In genomic region chr13:42119875-42120274, GRCh38 we compare ENCODE assay signal across 25 cellular contexts.
DNase-seq lines count a peak whose midpoint lies in the region; ATAC-seq, FAIRE-seq and TF ChIP-seq lines count a peak whose summit lies in the region.
"Had no signal": no experiment of that assay in that cellular context is flagged by ENCODE, and none has a peak within 500 bp of the region (broad histone marks: within the 10 kb centered on the region; RNA-seq: fewer than 3 reads in every experiment).

No MANE protein-coding gene starts in this region.

- H3F3A ChIP-seq in PC-9 (ENCODE audit: insufficient read depth, low read depth) = no peaks in the 10 kb centered on the region

- TF ChIP-seq CTCF in GM20000 (IDR thresholded peaks at IDR 0.05; ENCODE audit: extremely low read depth, missing control alignments) (no peak), choroid plexus epithelial cell (conservative IDR thresholded peaks at IDR 0.05; ENCODE audit: low read depth, low read length) (no peak), PC-9 (conservative IDR thresholded peaks at IDR 0.05) (no peak)

- H2AFZ ChIP-seq in PC-9 = no peak overlapping the region

- intact Hi-C loops in PC-9 (cut with micrococcal nuclease; ENCODE audit: unreplicated experiment) = no loop called here

- POLR2A ChIA-PET in PC-9 (lab: Charles Lee; ENCODE audit: unreplicated experiment) = no interaction called here

- DNase-seq in GM12891 (ENCODE audit: insufficient read length, low spot score) = no peak
- DNase-seq in GM20000 (ENCODE audit: low spot score) = peak; percentile 11
- DNase-seq in choroid plexus epithelial cell (ENCODE audit: low read depth) = peak; percentile 13
- no peak for DNase-seq in stimulated activated CD8-positive, alpha-beta memory T cell treated with anti-CD3 and anti-CD28 coated beads, Interleukin-4, amount 100 ng/mL, for 48 hours
- no peak for DNase-seq in HCEC 1CT
- DNase-seq in activated gamma-delta T cell treated with Interleukin-2 at 50 U/mL for 16 hours = no peak
- no peak for DNase-seq in PC-9
- DNase-seq: activated CD8-positive, alpha-beta memory T cell treated with anti-CD3 and anti-CD28 coated beads, Interleukin-2, amount 10 ng/mL, durations not matched to agents 7 days and 5 days; activated effector memory CD4-positive, alpha-beta T cell treated with Interleukin-2 at 50 U/mL for 16 hours; amniotic stem cell; Calu3; effector CD8-positive, alpha-beta T cell; esophagus squamous epithelium; immature natural killer cell; Karpas-422; NCI-H187; NCI-H526; pancreas; PC-3; stimulated activated CD4-positive, alpha-beta T cell treated with anti-CD3 and anti-CD28 coated beads, Interleukin-4, amount 100 ng/mL, for 4 hours; testis had no signal

- no peaks in the 10 kb centered on the region for H3K9me2 ChIP-seq in PC-9 (ENCODE audit: insufficient read depth)

- peak; percentile 71 for ATAC-seq in HG03432 (IDR thresholded peaks at IDR 0.05; ENCODE audit: unreplicated experiment)
- ATAC-seq: activated CD8-positive, alpha-beta memory T cell treated with anti-CD3 and anti-CD28 coated beads, Interleukin-2, amount 10 ng/mL, durations not matched to agents 7 days and 5 days; pancreas; PC-3 had no signal

- H3K27me3 ChIP-seq in PC-9 (ENCODE audit: insufficient read depth, low read depth) = no peaks in the 10 kb centered on the region
- H3K27me3 ChIP-seq: esophagus squamous epithelium, pancreas, testis had no signal

- BruUV-seq in PC-9 (replicated peaks; lab: Mats Ljungman, UMichigan) = no TSS peak

- H3K79me2 ChIP-seq in PC-9 (ENCODE audit: low read depth) = no peaks in the 10 kb centered on the region; the same call in 1 of the 2 replicates

- no peaks in the 10 kb centered on the region for H3K36me3 ChIP-seq in PC-9 (ENCODE audit: low read depth)
- H3K36me3 ChIP-seq: esophagus squamous epithelium, pancreas had no signal

- no peak overlapping the region for H3K4me2 ChIP-seq in PC-9

- FAIRE-seq in GM12891 (lab: Jason Lieb, UNC) = peak; percentile 5

- TF ChIP-seq POLR2A in GM12891 (IDR thresholded peaks at IDR 0.05; ENCODE audit: low read depth, low read length) = no peak

- H3K27ac ChIP-seq in PC-9 = no peak overlapping the region
- H3K27ac ChIP-seq: esophagus squamous epithelium, pancreas, SK-N-MC, skin epidermis, testis had no signal

- H3K4me3 ChIP-seq in choroid plexus epithelial cell (ENCODE audit: low read depth, low read length) = no peak overlapping the region
- H3K4me3 ChIP-seq in PC-9 = no peak overlapping the region
- H3K4me3 ChIP-seq: esophagus squamous epithelium, lung, pancreas, SK-N-MC, skin epidermis, testis had no signal

- no peaks in the 10 kb centered on the region for H4K20me1 ChIP-seq in PC-9 (ENCODE audit: insufficient read depth)

- H3K4me1 ChIP-seq in PC-9 (replicated peaks; ENCODE audit: insufficient read depth) = no peaks in the 10 kb centered on the region
- H3K4me1 ChIP-seq: pancreas, testis had no signal

- CTCF ChIA-PET in PC-9 (lab: Charles Lee) = no interaction called here

- no peaks in the 10 kb centered on the region for H3K9me3 ChIP-seq in PC-9 (ENCODE audit: insufficient read depth, low read depth)
- H3K9me3 ChIP-seq: esophagus squamous epithelium, pancreas, testis had no signal

TF ChIP-seq in GM12891, 5 proteins besides CTCF, POLR2A, EP300 and RAD21:
- TF ChIP-seq TAF1 (IDR thresholded peaks at IDR 0.05; ENCODE audit: low read depth, low read length) (no peak), POLR2AphosphoS5 (IDR thresholded peaks at IDR 0.05; ENCODE audit: low read depth, low read length) (no peak), POU2F2 (IDR thresholded peaks at IDR 0.05; ENCODE audit: low read depth, low read length) (no peak), PAX5 (IDR thresholded peaks at IDR 0.05; ENCODE audit: insufficient read depth, low read length, severe bottlenecking) (no peak), SPI1 (IDR thresholded peaks at IDR 0.05; ENCODE audit: low read depth, low read length) (no peak)

Comparison
In these comparisons a context has a peak if more than half of its experiments do, and no peak if none do; other contexts are left out.
1. DNase-seq: peak in GM20000 (single experiment) and choroid plexus epithelial cell (single experiment); none in GM12891 (single experiment), stimulated activated CD8-positive, alpha-beta memory T cell treated with anti-CD3 and anti-CD28 coated beads, Interleukin-4, amount 100 ng/mL, for 48 hours (single experiment), HCEC 1CT (single experiment), activated gamma-delta T cell treated with Interleukin-2 at 50 U/mL for 16 hours (single experiment) and PC-9 (0 of 2).